In genomic region chr9:35659340-35659739, GRCh38 we compare ENCODE assay signal across 6 cellular contexts. TPM values are rescaled to one million over a fixed set of nuclear protein-coding genes. Genes with fewer than 3 reads are reported as not detected.
DNase-seq lines count a peak whose midpoint lies in the region; ATAC-seq, FAIRE-seq and TF ChIP-seq lines count a peak whose summit lies in the region.

No MANE protein-coding gene starts in this region.

- no peak for TF ChIP-seq CTCF in HCT116 (IDR thresholded peaks at IDR 0.05 in 2 of 3, conservative IDR thresholded peaks at IDR 0.05 in 1 of 3; ENCODE audit: borderline replicate concordance in 1 of 3, insufficient read depth in 1 of 3, low read depth in 2 of 3, low read length in 2 of 3)
- TF ChIP-seq CTCF in K562 (IDR thresholded peaks at IDR 0.05 in 2 of 3, conservative IDR thresholded peaks at IDR 0.05 in 1 of 3; ENCODE audit: insufficient read depth in 2 of 3, low read depth in 1 of 3, low read length in 3 of 3), result no peak
- TF ChIP-seq CTCF in neural crest cell (conservative IDR thresholded peaks at IDR 0.05), result no peak

- H3K36me3 Mint-ChIP-seq in neural crest cell (ENCODE audit: low read depth), result peaks cover 10% of the 10 kb centered on the region

- H3K27me3 ChIP-seq in HCT116 (ENCODE audit: insufficient read depth, low read length) (no peaks in the 10 kb centered on the region), K562 (ENCODE audit: control insufficient read depth in 2 of 2, insufficient read depth in 2 of 2, low read length in 2 of 2) (no peaks in the 10 kb centered on the region)

- H3K9me1 ChIP-seq in K562 (ENCODE audit: control insufficient read depth, insufficient read depth, low read length), result no peaks in the 10 kb centered on the region

- peaks cover 6 to 27% of the 10 kb centered on the region in 2 experiments; a peak in 3 of 4 replicates for H3K36me3 ChIP-seq in HCT116 (ENCODE audit: control insufficient read depth in 1 of 2, insufficient read depth in 2 of 2, low read length in 2 of 2)
- H3K36me3 ChIP-seq in K562 (ENCODE audit: control insufficient read depth, insufficient read depth, low read length), result peaks cover 36% of the 10 kb centered on the region; the same call in 2 of the 3 replicates

- no peak for TF ChIP-seq EP300 in K562 (IDR thresholded peaks at IDR 0.05; ENCODE audit: low read length)

- H3K27me3 Mint-ChIP-seq in neural crest cell (ENCODE audit: low read depth), result peaks cover 9% of the 10 kb centered on the region

- FAIRE-seq in K562 (lab: Jason Lieb, UNC), result no peak

- no peak for DNase-seq in HCT116 (ENCODE audit: low read depth, low spot score)
- DNase-seq in K562 (ENCODE audit: extremely low read depth in 1 of 4, low spot score in 3 of 4), result no peak
- no peak for DNase-seq in neural crest cell (ENCODE audit: low read depth, low spot score)
- no peak for DNase-seq in AML-193 (lab: John Stamatoyannopoulos, UW)

- H3K9ac ChIP-seq in HCT116 (ENCODE audit: low read length), result peak overlapping the region; percentile 90
- H3K9ac ChIP-seq in K562 (ENCODE audit: insufficient read depth in 1 of 2, low read depth in 2 of 2, low read length in 2 of 2), result peak overlapping the region in 1 of 2 experiments; percentile 86; a peak in 1 of 4 replicates

- TF ChIP-seq RAD21 in HCT116 (IDR thresholded peaks at IDR 0.05; ENCODE audit: low read depth) (no peak), K562 (CRISPR knock-in tag; conservative IDR thresholded peaks at IDR 0.05 in 1 of 2, IDR thresholded peaks at IDR 0.05 in 1 of 2) (no peak)

- H3K4me3 Mint-ChIP-seq in neural crest cell, result peak overlapping the region; percentile 88

- H3K79me2 ChIP-seq in HCT116 (ENCODE audit: insufficient read depth, low read length), result peaks cover 22% of the 10 kb centered on the region; the same call in 1 of the 2 replicates
- H3K79me2 ChIP-seq in K562 (ENCODE audit: control insufficient read depth, insufficient read depth, low read length), result peaks cover 20% of the 10 kb centered on the region

- WGBS in K562 (ENCODE audit: insufficient coverage, low coverage, missing lambda C conversion rate), result 85% methylated on average over 2 of the region's 3 CpGs

- CTCF ChIA-PET in HCT116 (lab: Charles Lee), result interaction anchor here (0.9 to 1.5 kb wide), 4 partner anchors 37 to 106 kb away, joined by 3 to 4 read pairs (median 3); partner anchors contain the start of gene TESK1
- CTCF ChIA-PET in K562 (lab: Yijun Ruan, JAX; ENCODE audit: low intra/inter-chr PET ratio), result no interaction called here

- peak overlapping the region; percentile 79 for H3K4me2 ChIP-seq in HCT116 (ENCODE audit: low read length)
- H3K4me2 ChIP-seq in K562 (ENCODE audit: insufficient read depth, low read length), result peak overlapping the region; percentile 96; the same call in 1 of the 2 replicates

- RAD21 ChIA-PET in HCT116 (lab: Charles Lee; ENCODE audit: low non-redundant PET in 1 of 2, low total read pairs in 2 of 2, uncharacterized antibody in 2 of 2, unreplicated experiment in 2 of 2), result no interaction called here

- in situ Hi-C loops in K562 (cut with MboI), result no loop called here

- H3K27ac ChIP-seq in HCT116 (ENCODE audit: low read depth, low read length) (peak overlapping the region; percentile 85; the same call in 1 of the 2 replicates), K562 (ENCODE audit: extremely low read depth, low read depth, low read length) (peak overlapping the region; percentile 98; the same call in 1 of the 3 replicates)

- H3K9me2 ChIP-seq in HCT116 (ENCODE audit: insufficient read depth), result no peaks in the 10 kb centered on the region

- H3K4me1 ChIP-seq in HCT116 (ENCODE audit: control insufficient read depth in 1 of 2, insufficient read depth in 2 of 2, low read length in 2 of 2), result peaks cover 14 to 50% of the 10 kb centered on the region in 2 experiments; a peak in 3 of 4 replicates
- H3K4me1 ChIP-seq in K562 (replicated peaks in 1 of 2; ENCODE audit: control insufficient read depth in 2 of 2, insufficient read depth in 2 of 2, low read length in 2 of 2), result peaks cover 14 to 36% of the 10 kb centered on the region in 2 experiments

- intact Hi-C loops in HCT116 (cut with micrococcal nuclease), result loop anchor here (10.0 kb wide), 1 partner anchor 545 kb away; the partner anchor contains the start of gene ATOSB
- intact Hi-C loops in K562 (cut with micrococcal nuclease), result loop anchor here (5.0 kb wide), 1 partner anchor 38 kb away; no protein-coding TSS in a partner anchor

- TF ChIP-seq POLR2A in HCT116 (IDR thresholded peaks at IDR 0.05; ENCODE audit: borderline replicate concordance, extremely low read depth, insufficient read depth, insufficient read length) (no peak), K562 (conservative IDR thresholded peaks at IDR 0.05) (no peak)

- H3K4me3 ChIP-seq in HCT116 (replicated peaks in 1 of 2; ENCODE audit: low read depth in 1 of 2, low read length in 2 of 2), result peak overlapping the region; percentile 68 to 75
- H3K4me3 ChIP-seq in K562, result peak overlapping the region; percentile 89

- peaks cover 3% of the 10 kb centered on the region for H3K9me3 Mint-ChIP-seq in neural crest cell

- peaks cover 62% of the 10 kb centered on the region for H3K4me1 Mint-ChIP-seq in neural crest cell

- POLR2A ChIA-PET in HCT116 (lab: Charles Lee) (interaction anchor here (0.8 to 2.9 kb wide), 3 partner anchors 10 to 73 kb away, joined by 3 to 11 read pairs (median 4); partner anchors contain the start of genes CREB3 and TLN1), K562 (lab: Yijun Ruan, JAX) (interaction anchor here (0.8 to 1.1 kb wide), 3 partner anchors 37 to 544 kb away, joined by 3 to 8 read pairs (median 5); partner anchors contain the start of gene ATOSB)

- no peak overlapping the region for H3K27ac Mint-ChIP-seq in neural crest cell (ENCODE audit: unreplicated experiment)

- H3K9me3 ChIP-seq in HCT116 (ENCODE audit: control insufficient read depth in 1 of 2, insufficient read depth in 1 of 2, low read depth in 1 of 2, low read length in 2 of 2), result no peaks in the 10 kb centered on the region
- H3K9me3 ChIP-seq in K562 (replicated peaks; ENCODE audit: control insufficient read depth, insufficient read depth, low read depth, low read length), result no peaks in the 10 kb centered on the region

- BruUV-seq in HCT116 (replicated peaks; lab: Mats Ljungman, UMichigan), result no TSS peak
- no TSS peak for BruUV-seq in K562 (replicated peaks; lab: Mats Ljungman, UMichigan)

- no peaks in the 10 kb centered on the region for H4K20me1 ChIP-seq in HCT116 (ENCODE audit: insufficient read depth)
- no peaks in the 10 kb centered on the region for H4K20me1 ChIP-seq in K562 (replicated peaks; ENCODE audit: control insufficient read depth, insufficient read depth, low read length)

- no peak overlapping the region for H2AFZ ChIP-seq in HCT116 (ENCODE audit: low read depth, low read length, poor library complexity, severe bottlenecking)
- no peak overlapping the region for H2AFZ ChIP-seq in K562 (ENCODE audit: low read depth, low read length)

- ATAC-seq in HCT116, result no peak
- no peak for ATAC-seq in K562
- ATAC-seq in HG03342 (IDR thresholded peaks at IDR 0.05; ENCODE audit: unreplicated experiment), result no peak
- no peak for ATAC-seq in HG03095 (IDR thresholded peaks at IDR 0.05; ENCODE audit: unreplicated experiment)

RNA-seq across cellular contexts. Expression of gene CCDC107, which starts 1.2 kb away (rescaled TPM):
- total RNA-seq in HCT116 (2021; ENCODE audit: unreplicated experiment) (11.1 TPM), K562 (2014; rRNA removed) (8.1 and 10.8 TPM in 2 replicates), K562 (2014; rRNA removed; fragmentation: Illumina TruSeq; extraction: Trizol) (3.5 and 4.2 TPM in 2 replicates), K562 (2015; rRNA removed; fragmentation: Illumina TruSeq; extraction: Trizol) (6.0 and 6.1 TPM in 2 replicates), K562 (2021) (7.0 and 9.7 TPM in 2 replicates), neural crest cell (15.4 and 17.2 TPM in 2 replicates)
- polyA plus RNA-seq in HCT116 (2012), result 10.3 and 11.1 TPM in 2 replicates
- total RNA-seq in K562 (2011; cell fraction: chromatin; rRNA removed; ENCODE audit: low replicate concordance), result 5.7 and 12.2 TPM in 2 replicates
- total RNA-seq in K562 (2011; cell fraction: nucleolus; rRNA removed), result 13.5 and 13.7 TPM in 2 replicates
- total RNA-seq in K562 (2011; cell fraction: nucleoplasm; rRNA removed), result 9.7 and 11.8 TPM in 2 replicates
- polyA plus RNA-seq in K562 (2011; rRNA removed) (6.6 and 7.7 TPM in 2 replicates), K562 (2014; fragmentation: Illumina TruSeq; extraction: Trizol) (4.7 and 5.1 TPM in 2 replicates), K562 (2014; fragmentation: Nextera tagmentation; extraction: Ambion mirVana) (under 1 TPM in 1 of 2 experiments, not detected in 1; 0.35 TPM), K562 (2014; rRNA removed) (9.9 and 11.3 TPM in 2 replicates)
- 7.4 and 13.4 TPM in 2 replicates for polyA plus RNA-seq in K562 (2011; cell fraction: cytosol; rRNA removed)
- 9.8 and 11.3 TPM in 2 replicates for polyA plus RNA-seq in K562 (2011; cell fraction: nucleus; rRNA removed)
- polyA plus RNA-seq in K562 (2012), result 6.8 and 9.9 TPM in 2 replicates
- 2.0 and 3.0 TPM in 2 replicates for polyA minus RNA-seq in K562 (2011; rRNA and poly(A)+ RNA removed)
- 2.2 and 4.6 TPM in 2 replicates for polyA minus RNA-seq in K562 (2011; cell fraction: cytosol; rRNA and poly(A)+ RNA removed)
- polyA minus RNA-seq in K562 (2011; cell fraction: nucleus; rRNA and poly(A)+ RNA removed), result 4.2 and 5.2 TPM in 2 replicates

RNA-seq across cellular contexts. Expression of gene RMRP, which starts 1.5 kb away (rescaled TPM):
- total RNA-seq in HCT116 (2021; ENCODE audit: unreplicated experiment) (30,969 TPM), K562 (2014; rRNA removed) (32,097 and 89,974 TPM in 2 replicates), K562 (2014; rRNA removed; fragmentation: Illumina TruSeq; extraction: Trizol) (175 and 799 TPM in 2 replicates), K562 (2015; rRNA removed; fragmentation: Illumina TruSeq; extraction: Trizol) (29,003 and 31,020 TPM in 2 replicates), K562 (2021) (25,789 and 26,070 TPM in 2 replicates), neural crest cell (14,026 and 17,379 TPM in 2 replicates)
- 23.0 and 89.1 TPM in 2 replicates for polyA plus RNA-seq in HCT116 (2012)
- 2,409 and 13,688 TPM in 2 replicates for total RNA-seq in K562 (2011; cell fraction: chromatin; rRNA removed; ENCODE audit: low replicate concordance)
- total RNA-seq in K562 (2011; cell fraction: nucleolus; rRNA removed), result 206,583 and 250,153 TPM in 2 replicates
- total RNA-seq in K562 (2011; cell fraction: nucleoplasm; rRNA removed), result 28,297 and 120,670 TPM in 2 replicates
- polyA plus RNA-seq in K562 (2011; rRNA removed) (30.6 and 75.7 TPM in 2 replicates), K562 (2014; fragmentation: Illumina TruSeq; extraction: Trizol) (not detected in 2 replicates), K562 (2014; fragmentation: Nextera tagmentation; extraction: Ambion mirVana) (not detected), K562 (2014; rRNA removed) (968 and 2,315 TPM in 2 replicates)
- polyA plus RNA-seq in K562 (2011; cell fraction: cytosol; rRNA removed), result 259 and 413 TPM in 2 replicates
- polyA plus RNA-seq in K562 (2011; cell fraction: nucleus; rRNA removed), result 1,135 and 1,314 TPM in 2 replicates
- 26.0 and 33.8 TPM in 2 replicates for polyA plus RNA-seq in K562 (2012)
- 12,492 and 15,730 TPM in 2 replicates for polyA minus RNA-seq in K562 (2011; rRNA and poly(A)+ RNA removed)
- polyA minus RNA-seq in K562 (2011; cell fraction: cytosol; rRNA and poly(A)+ RNA removed), result 24,287 and 37,114 TPM in 2 replicates
- polyA minus RNA-seq in K562 (2011; cell fraction: nucleus; rRNA and poly(A)+ RNA removed), result 96,449 and 361,724 TPM in 2 replicates

RNA-seq across cellular contexts. Expression of gene ARHGEF39, which starts 5.7 kb away (rescaled TPM):
- total RNA-seq in HCT116 (2021; ENCODE audit: unreplicated experiment) (29.8 TPM), K562 (2014; rRNA removed) (7.6 and 7.7 TPM in 2 replicates), K562 (2014; rRNA removed; fragmentation: Illumina TruSeq; extraction: Trizol) (10.0 and 12.0 TPM in 2 replicates), K562 (2015; rRNA removed; fragmentation: Illumina TruSeq; extraction: Trizol) (12.7 and 12.9 TPM in 2 replicates), K562 (2021) (15.1 and 16.1 TPM in 2 replicates), neural crest cell (27.2 and 28.0 TPM in 2 replicates)
- 18.1 and 23.4 TPM in 2 replicates for polyA plus RNA-seq in HCT116 (2012)
- total RNA-seq in K562 (2011; cell fraction: chromatin; rRNA removed; ENCODE audit: low replicate concordance), result 35.7 and 63.9 TPM in 2 replicates
- total RNA-seq in K562 (2011; cell fraction: nucleolus; rRNA removed), result 41.4 and 45.8 TPM in 2 replicates
- total RNA-seq in K562 (2011; cell fraction: nucleoplasm; rRNA removed), result 37.0 and 37.6 TPM in 2 replicates
- polyA plus RNA-seq in K562 (2011; rRNA removed) (20.7 and 20.8 TPM in 2 replicates), K562 (2014; fragmentation: Illumina TruSeq; extraction: Trizol) (19.6 and 21.7 TPM in 2 replicates), K562 (2014; fragmentation: Nextera tagmentation; extraction: Ambion mirVana) (1 to 10 TPM; 2.8 to 5.5 TPM), K562 (2014; rRNA removed) (17.2 and 21.7 TPM in 2 replicates)
- 16.1 and 21.4 TPM in 2 replicates for polyA plus RNA-seq in K562 (2011; cell fraction: cytosol; rRNA removed)
- 50.2 and 64.3 TPM in 2 replicates for polyA plus RNA-seq in K562 (2011; cell fraction: nucleus; rRNA removed)
- polyA plus RNA-seq in K562 (2012), result 9.6 and 15.8 TPM in 2 replicates
- polyA minus RNA-seq in K562 (2011; rRNA and poly(A)+ RNA removed), result 11.9 and 12.1 TPM in 2 replicates
- 10.7 and 12.1 TPM in 2 replicates for polyA minus RNA-seq in K562 (2011; cell fraction: cytosol; rRNA and poly(A)+ RNA removed)
- polyA minus RNA-seq in K562 (2011; cell fraction: nucleus; rRNA and poly(A)+ RNA removed), result 16.8 and 19.7 TPM in 2 replicates

RNA-seq across cellular contexts. Expression of gene SIT1, which starts 8.6 kb away (rescaled TPM):
- total RNA-seq in HCT116 (2021; ENCODE audit: unreplicated experiment), result not detected
- polyA plus RNA-seq in HCT116 (2012), result not detected in 2 replicates
- not detected in 2 replicates for total RNA-seq in K562 (2011; cell fraction: chromatin; rRNA removed; ENCODE audit: low replicate concordance)
- total RNA-seq in K562 (2011; cell fraction: nucleolus; rRNA removed), result not detected in 2 replicates
- total RNA-seq in K562 (2011; cell fraction: nucleoplasm; rRNA removed), result not detected in 2 replicates
- total RNA-seq in K562 (2014; rRNA removed), result not detected in 2 replicates
- not detected in 2 replicates for total RNA-seq in K562 (2014; rRNA removed; fragmentation: Illumina TruSeq; extraction: Trizol)
- not detected in 2 replicates for total RNA-seq in K562 (2015; rRNA removed; fragmentation: Illumina TruSeq; extraction: Trizol)
- total RNA-seq in K562 (2021), result 0.16 TPM in 1 of 2 replicates, not detected in the other
- polyA plus RNA-seq in K562 (2011; rRNA removed), result not detected in 2 replicates
- polyA plus RNA-seq in K562 (2011; cell fraction: cytosol; rRNA removed), result not detected in 2 replicates
- 0.14 TPM in 1 of 2 replicates, not detected in the other for polyA plus RNA-seq in K562 (2011; cell fraction: nucleus; rRNA removed)
- 0.11 TPM in 1 of 2 replicates, not detected in the other for polyA plus RNA-seq in K562 (2012)
- not detected in 2 replicates for polyA plus RNA-seq in K562 (2014; fragmentation: Illumina TruSeq; extraction: Trizol)
- not detected for polyA plus RNA-seq in K562 (2014; fragmentation: Nextera tagmentation; extraction: Ambion mirVana)
- 0.13 TPM in 1 of 2 replicates, not detected in the other for polyA plus RNA-seq in K562 (2014; rRNA removed)
- polyA minus RNA-seq in K562 (2011; rRNA and poly(A)+ RNA removed), result not detected in 2 replicates
- not detected in 2 replicates for polyA minus RNA-seq in K562 (2011; cell fraction: cytosol; rRNA and poly(A)+ RNA removed)
- polyA minus RNA-seq in K562 (2011; cell fraction: nucleus; rRNA and poly(A)+ RNA removed), result not detected in 2 replicates
- 0.33 TPM in 1 of 2 replicates, not detected in the other for total RNA-seq in neural crest cell

RNA-seq across cellular contexts. Expression of gene CA9, which starts 14.4 kb away (rescaled TPM):
- 8.5 TPM for total RNA-seq in HCT116 (2021; ENCODE audit: unreplicated experiment)
- 27.6 and 29.4 TPM in 2 replicates for polyA plus RNA-seq in HCT116 (2012)
- total RNA-seq in K562 (2011; cell fraction: chromatin; rRNA removed; ENCODE audit: low replicate concordance), result 3.0 and 11.1 TPM in 2 replicates
- total RNA-seq in K562 (2011; cell fraction: nucleolus; rRNA removed), result 11.6 and 14.5 TPM in 2 replicates
- 8.3 and 12.4 TPM in 2 replicates for total RNA-seq in K562 (2011; cell fraction: nucleoplasm; rRNA removed)
- 0.36 and 0.45 TPM in 2 replicates for total RNA-seq in K562 (2014; rRNA removed)
- total RNA-seq in K562 (2014; rRNA removed; fragmentation: Illumina TruSeq; extraction: Trizol), result not detected in 2 replicates
- total RNA-seq in K562 (2015; rRNA removed; fragmentation: Illumina TruSeq; extraction: Trizol), result not detected in 2 replicates
- 0.63 and 0.73 TPM in 2 replicates for total RNA-seq in K562 (2021)
- 10.6 and 13.0 TPM in 2 replicates for polyA plus RNA-seq in K562 (2011; rRNA removed)
- 9.3 and 13.2 TPM in 2 replicates for polyA plus RNA-seq in K562 (2011; cell fraction: cytosol; rRNA removed)
- 9.5 and 15.2 TPM in 2 replicates for polyA plus RNA-seq in K562 (2011; cell fraction: nucleus; rRNA removed)
- polyA plus RNA-seq in K562 (2012), result 2.4 and 2.7 TPM in 2 replicates
- polyA plus RNA-seq in K562 (2014; fragmentation: Illumina TruSeq; extraction: Trizol), result 0.15 and 0.24 TPM in 2 replicates
- not detected for polyA plus RNA-seq in K562 (2014; fragmentation: Nextera tagmentation; extraction: Ambion mirVana)
- 0.60 TPM in 1 of 2 replicates, not detected in the other for polyA plus RNA-seq in K562 (2014; rRNA removed)
- 1.4 and 1.5 TPM in 2 replicates for polyA minus RNA-seq in K562 (2011; rRNA and poly(A)+ RNA removed)
- 3.1 and 4.2 TPM in 2 replicates for polyA minus RNA-seq in K562 (2011; cell fraction: cytosol; rRNA and poly(A)+ RNA removed)
- 0.78 and 1.2 TPM in 2 replicates for polyA minus RNA-seq in K562 (2011; cell fraction: nucleus; rRNA and poly(A)+ RNA removed)
- 0.45 and 0.63 TPM in 2 replicates for total RNA-seq in neural crest cell
